Comparison of ENCODE assay signal across 13 cellular contexts in genomic region chr11:57775474-57775873, GRCh38. TPM values are rescaled to one million over a fixed set of nuclear protein-coding genes. Genes with fewer than 3 reads are reported as not detected.
DNase-seq lines count a peak whose midpoint lies in the region; TF ChIP-seq lines count a peak whose summit lies in the region.
"Had no signal": no experiment of that assay in that cellular context is flagged by ENCODE, and none has a peak within 500 bp of the region (broad histone marks: within the 10 kb centered on the region; RNA-seq: fewer than 3 reads in every experiment).

No MANE protein-coding gene starts in this region.

- no peak overlapping the region for H3K4me3 Mint-ChIP-seq in CD8-positive, alpha-beta memory T cell
- H3K4me3 Mint-ChIP-seq: activated naive CD4-positive, alpha-beta T cell treated with anti-CD3 and anti-CD28 coated beads for 36 hours; CD4-positive, CD25-positive, alpha-beta regulatory T cell; natural killer cell treated with Interleukin-12 subunit alpha and Interleukin-12 subunit beta and Interleukin-15 and Interleukin-18, amount 100 ng/mL, for 72 hours had no signal

- H3K27me3 ChIP-seq in AG04450 (ENCODE audit: control insufficient read depth, insufficient read depth, low read length) = no peaks in the 10 kb centered on the region
- H3K27me3 ChIP-seq in adipocyte (replicated peaks; ENCODE audit: control insufficient read depth, insufficient read depth, low read length) = no peaks in the 10 kb centered on the region
- no peaks in the 10 kb centered on the region for H3K27me3 ChIP-seq in right atrium auricular region
- H3K27me3 ChIP-seq in CD8-positive, alpha-beta memory T cell (ENCODE audit: insufficient read depth, low read length, poor library complexity, severe bottlenecking) = no peaks in the 10 kb centered on the region

- H3K4me1 ChIP-seq in adipocyte (ENCODE audit: control insufficient read depth, insufficient read depth, low read length) (peaks cover 46% of the 10 kb centered on the region), right atrium auricular region (peaks cover 0 to 99% of the 10 kb centered on the region in 2 donors)
- H3K4me1 ChIP-seq in CD8-positive, alpha-beta memory T cell (ENCODE audit: insufficient read depth, low read length) = no peaks in the 10 kb centered on the region

- no peak overlapping the region for H3K9ac ChIP-seq in adipocyte (ENCODE audit: low read length)

- peaks cover 0 to 1% of the 10 kb centered on the region in 2 donors for H3K27me3 Mint-ChIP-seq in CD8-positive, alpha-beta memory T cell
- H3K27me3 Mint-ChIP-seq: CD4-positive, CD25-positive, alpha-beta regulatory T cell; natural killer cell treated with Interleukin-12 subunit alpha and Interleukin-12 subunit beta and Interleukin-15 and Interleukin-18, amount 100 ng/mL, for 72 hours had no signal

- peaks cover 3 to 14% (median 5%) of the 10 kb centered on the region in 3 donors for H3K4me1 Mint-ChIP-seq in CD8-positive, alpha-beta memory T cell

- no peaks in the 10 kb centered on the region for H3K9me3 Mint-ChIP-seq in CD8-positive, alpha-beta memory T cell
- H3K9me3 Mint-ChIP-seq: activated naive CD4-positive, alpha-beta T cell treated with anti-CD3 and anti-CD28 coated beads for 36 hours; natural killer cell treated with Interleukin-12 subunit alpha and Interleukin-12 subunit beta and Interleukin-15 and Interleukin-18, amount 100 ng/mL, for 72 hours had no signal

- H3K4me3 ChIP-seq in AG04450 (ENCODE audit: low read depth, low read length) (no peak overlapping the region), adipocyte (ENCODE audit: low read length) (peak overlapping the region; percentile 39), right atrium auricular region (peak overlapping the region in 1 of 2 donors; percentile 0)
- H3K4me3 ChIP-seq in CD8-positive, alpha-beta memory T cell (ENCODE audit: low read length) = no peak overlapping the region

- POLR2A ChIA-PET in AG04450 (lab: Yijun Ruan, JAX) = interaction anchor here (1.3 to 1.6 kb wide), 3 partner anchors 11 to 34 kb away, joined by 4 to 5 read pairs (median 5); partner anchors contain the start of genes CTNND1 and SELENOH
- POLR2A ChIA-PET in CD8-positive, alpha-beta memory T cell (lab: Charles Lee) = no interaction called here

- CTCF ChIA-PET in AG04450 (lab: Charles Lee) = interaction anchor here (0.9 to 8.9 kb wide), 5 partner anchors 11 to 749 kb away, joined by 3 to 79 read pairs (median 6); partner anchors contain the start of gene CTNND1
- CTCF ChIA-PET in CD8-positive, alpha-beta memory T cell (lab: Charles Lee) = no interaction called here

- DNase-seq in AG04450 (ENCODE audit: low read depth, low spot score) (no peak), adipocyte (ENCODE audit: low read depth) (no peak), right atrium auricular region (ENCODE audit: low spot score) (no peak), pons (ENCODE audit: low spot score) (peak; percentile 44), mucosa of gallbladder (ENCODE audit: low spot score) (no peak), NCI-H1694 (lab: John Stamatoyannopoulos, UW) (no peak), HCEC 1CT (no peak)
- DNase-seq in CD8-positive, alpha-beta memory T cell = no peak
- DNase-seq: activated naive CD4-positive, alpha-beta T cell treated with anti-CD3 and anti-CD28 coated beads for 36 hours; CD4-positive, CD25-positive, alpha-beta regulatory T cell; erythroblast had no signal

- H3K9me3 ChIP-seq in AG04450 (ENCODE audit: control insufficient read depth, insufficient read depth, low read length) (no peaks in the 10 kb centered on the region), adipocyte (ENCODE audit: control insufficient read depth, low read length) (no peaks in the 10 kb centered on the region), right atrium auricular region (no peaks in the 10 kb centered on the region)
- no peaks in the 10 kb centered on the region for H3K9me3 ChIP-seq in CD8-positive, alpha-beta memory T cell (ENCODE audit: low read length)

- H3K36me3 ChIP-seq in adipocyte (ENCODE audit: control insufficient read depth, insufficient read depth, low read length, severe bottlenecking) (no peaks in the 10 kb centered on the region), right atrium auricular region (no peaks in the 10 kb centered on the region)
- no peaks in the 10 kb centered on the region for H3K36me3 ChIP-seq in CD8-positive, alpha-beta memory T cell (ENCODE audit: insufficient read depth, low read length)

- H3K36me3 Mint-ChIP-seq in CD8-positive, alpha-beta memory T cell = peaks cover 0 to 7% (median 0%) of the 10 kb centered on the region in 3 donors
- H3K36me3 Mint-ChIP-seq: natural killer cell treated with Interleukin-12 subunit alpha and Interleukin-12 subunit beta and Interleukin-15 and Interleukin-18, amount 100 ng/mL, for 72 hours had no signal

- H3K27ac ChIP-seq in AG04450 (ENCODE audit: low read depth, low read length) = peak overlapping the region; percentile 55
- H3K27ac ChIP-seq in right atrium auricular region = peak overlapping the region; percentile 79 to 90
- no peak overlapping the region for H3K27ac ChIP-seq in CD8-positive, alpha-beta memory T cell (ENCODE audit: low read depth, low read length)

- peak overlapping the region in 2 of 8 donors; percentile 23 to 33 for H3K27ac Mint-ChIP-seq in CD8-positive, alpha-beta memory T cell
- H3K27ac Mint-ChIP-seq: activated naive CD4-positive, alpha-beta T cell treated with anti-CD3 and anti-CD28 coated beads for 36 hours; natural killer cell treated with Interleukin-12 subunit alpha and Interleukin-12 subunit beta and Interleukin-15 and Interleukin-18, amount 100 ng/mL, for 72 hours had no signal

- no peak for TF ChIP-seq CTCF in AG04450 (IDR thresholded peaks at IDR 0.05; ENCODE audit: low read depth, low read length)
- TF ChIP-seq CTCF in right atrium auricular region (IDR thresholded peaks at IDR 0.05) = no peak

RNA-seq across cellular contexts. Expression of gene CTNND1, which starts 13.9 kb away (rescaled TPM):
- polyA plus RNA-seq in AG04450 (2011; rRNA removed) = 190 and 191 TPM in 2 replicates
- polyA minus RNA-seq in AG04450 (2011; rRNA and poly(A)+ RNA removed) = 509 and 760 TPM in 2 replicates
- 10 to 100 TPM; 58.2 to 63.2 TPM for total RNA-seq in right atrium auricular region
- 238 TPM for total RNA-seq in mucosa of gallbladder
- total RNA-seq in CD8-positive, alpha-beta memory T cell = 1 to 10 TPM; 3.1 to 4.4 TPM
- 0.95 TPM for polyA plus RNA-seq in CD8-positive, alpha-beta memory T cell

RNA-seq across cellular contexts. Expression of gene BTBD18, which starts 23.9 kb away (rescaled TPM):
- polyA plus RNA-seq in AG04450 (2011; rRNA removed) = not detected in 2 replicates
- polyA minus RNA-seq in AG04450 (2011; rRNA and poly(A)+ RNA removed) = not detected in 2 replicates
- total RNA-seq in right atrium auricular region (not detected), mucosa of gallbladder (not detected)
- not detected for total RNA-seq in CD8-positive, alpha-beta memory T cell
- 0.89 TPM for polyA plus RNA-seq in CD8-positive, alpha-beta memory T cell
- total RNA-seq: activated naive CD4-positive, alpha-beta T cell treated with anti-CD3 and anti-CD28 coated beads for 36 hours; CD4-positive, CD25-positive, alpha-beta regulatory T cell; HT-29; natural killer cell treated with Interleukin-12 subunit alpha and Interleukin-12 subunit beta and Interleukin-15 and Interleukin-18, amount 100 ng/mL, for 72 hours had no signal

RNA-seq across cellular contexts. Expression of gene SELENOH, which starts 34.2 kb away (rescaled TPM):
- polyA plus RNA-seq in AG04450 (2011; rRNA removed) = 94.8 and 104 TPM in 2 replicates
- polyA minus RNA-seq in AG04450 (2011; rRNA and poly(A)+ RNA removed) = 12.7 and 15.1 TPM in 2 replicates
- total RNA-seq in right atrium auricular region = 100 to 1,000 TPM; 147 to 159 TPM
- 120 TPM for total RNA-seq in mucosa of gallbladder
- total RNA-seq in CD8-positive, alpha-beta memory T cell = 100 to 1,000 TPM; 272 to 276 TPM
- 201 TPM for polyA plus RNA-seq in CD8-positive, alpha-beta memory T cell

Comparison
In these comparisons a context has a peak if more than half of its experiments do, and no peak if none do; other contexts are left out.
1. RNA of gene CTNND1, which starts 13.9 kb away (total RNA-seq): 238 TPM in mucosa of gallbladder (single experiment) and 58.2 to 63.2 TPM in right atrium auricular region; 3.1 to 4.4 TPM in CD8-positive, alpha-beta memory T cell; every median in the first group is over 10 times any median in the second.